Comparison of ENCODE assay signal across 33 cellular contexts in genomic region chr11:56889986-56890385, GRCh38.
"Had no signal": no experiment of that assay in that cellular context is flagged by ENCODE, and none has a peak within 500 bp of the region (broad histone marks: within the 10 kb centered on the region; RNA-seq: fewer than 3 reads in every experiment).

No MANE protein-coding gene starts in this region.

- H3K4me1 ChIP-seq: ascending aorta, SJCRH30 had no signal

- H3K4me2 ChIP-seq: KMS-11, SK-N-SH had no signal

- ATAC-seq: activated CD4-positive, CD25-positive, alpha-beta regulatory T cell treated with anti-CD3 and anti-CD28 coated beads, Interleukin-2, amount 50 U/mL, for 24 hours; activated CD8-positive, alpha-beta T cell treated with anti-CD3 and anti-CD28 coated beads, Interleukin-2, amount 10 ng/mL, durations not matched to agents 7 days and 5 days; body of pancreas; Panc1 had no signal

- H3K9me3 ChIP-seq: ascending aorta, body of pancreas, MG63, SJCRH30, SK-N-SH had no signal

- H3K9me3 Mint-ChIP-seq: activated naive CD4-positive, alpha-beta T cell treated with anti-CD3 and anti-CD28 coated beads, Interleukin-2, amount 50 U/mL, for 24 hours; activated T-cell treated with anti-CD3 and anti-CD28 coated beads, Interleukin-2, amount 50 U/mL, for 24 hours; activated T-helper 1 cell treated with anti-CD3 and anti-CD28 coated beads, Interleukin-12 subunit alpha, Interleukin-12 subunit beta, Interleukin-2, Interleukin-4 antibody, amounts not matched to agents 30 ng/mL and 10 ng/mL and 1 ng/mL, durations not matched to agents 14 hours and 24 hours and 36 hours had no signal

- H3K36me3 ChIP-seq: ascending aorta, cardiac muscle cell, MG63, SJCRH30 had no signal

- DNase-seq: activated CD4-positive, alpha-beta T cell treated with anti-CD3 and anti-CD28 coated beads for 48 hours; activated CD4-positive, alpha-beta T cell treated with anti-CD3 and anti-CD28 coated beads, Interleukin-2, amount 50 U/mL, for 4 hours; activated CD8-positive, alpha-beta memory T cell treated with anti-CD3 and anti-CD28 coated beads, Interleukin-2, amount 50 U/mL, for 48 hours; activated CD8-positive, alpha-beta T cell treated with anti-CD3 and anti-CD28 coated beads, Interleukin-2, amount 10 ng/mL, durations not matched to agents 7 days and 5 days; activated effector memory CD4-positive, alpha-beta T cell treated with Interleukin-2 at 50 U/mL for 16 hours; activated naive CD4-positive, alpha-beta T cell; activated T-cell treated with anti-CD3 and anti-CD28 coated beads, Interleukin-2, amount 50 U/mL, for 24 hours; amniotic stem cell; body of pancreas; MG63; MV-4-11; NCI-H1092 treated with DMSO at 0.1 percent for 48 hours; NCI-H1417 treated with DMSO at 0.1 percent for 48 hours; NCI-H1694; NCI-H2029; NCI-H2107; NCI-H2171 treated with DMSO at 0.1 percent for 48 hours; NCI-H345; NCI-H510A treated with DMSO at 0.1 percent for 48 hours; NCI-H69; NK-92 treated with Interleukin-12 subunit alpha and Interleukin-12 subunit beta, amount 100 ng/mL, for 24 hours; OCI-M1; Right ventricle myocardium superior; RPMI8226; SJCRH30; SK-N-SH had no signal

- H3K36me3 Mint-ChIP-seq: activated naive CD4-positive, alpha-beta T cell treated with anti-CD3 and anti-CD28 coated beads, Interleukin-2, amount 50 U/mL, for 24 hours had no signal

- H3K27me3 Mint-ChIP-seq: activated naive CD4-positive, alpha-beta T cell treated with anti-CD3 and anti-CD28 coated beads, Interleukin-2, amount 50 U/mL, for 24 hours; activated T-cell treated with anti-CD3 and anti-CD28 coated beads, Interleukin-2, amount 50 U/mL, for 24 hours had no signal

- H3K4me3 Mint-ChIP-seq: activated CD8-positive, alpha-beta T cell treated with anti-CD3 and anti-CD28 coated beads, Interleukin-2, amount 10 ng/mL, durations not matched to agents 7 days and 5 days; activated naive CD4-positive, alpha-beta T cell treated with anti-CD3 and anti-CD28 coated beads, Interleukin-2, amount 50 U/mL, for 24 hours; activated T-cell treated with anti-CD3 and anti-CD28 coated beads, Interleukin-2, amount 50 U/mL, for 24 hours; activated T-helper 1 cell treated with anti-CD3 and anti-CD28 coated beads, Interleukin-12 subunit alpha, Interleukin-12 subunit beta, Interleukin-2, Interleukin-4 antibody, amounts not matched to agents 30 ng/mL and 10 ng/mL and 1 ng/mL, durations not matched to agents 14 hours and 24 hours and 36 hours had no signal

- H3K27me3 ChIP-seq: ascending aorta, body of pancreas, cardiac muscle cell, SJCRH30 had no signal

- H3K4me1 Mint-ChIP-seq: activated naive CD4-positive, alpha-beta T cell treated with anti-CD3 and anti-CD28 coated beads, Interleukin-2, amount 50 U/mL, for 24 hours had no signal

- H3K4me3 ChIP-seq: ascending aorta, body of pancreas, cardiac muscle cell, MG63, SJCRH30 had no signal

- H3K9ac ChIP-seq: KMS-11, SK-N-SH had no signal

- H3K27ac ChIP-seq: ascending aorta, body of pancreas, cardiac muscle cell, KMS-11, SJCRH30 had no signal

- H3K27ac Mint-ChIP-seq: activated CD8-positive, alpha-beta T cell treated with anti-CD3 and anti-CD28 coated beads, Interleukin-2, amount 10 ng/mL, durations not matched to agents 7 days and 5 days; activated naive CD4-positive, alpha-beta T cell treated with anti-CD3 and anti-CD28 coated beads, Interleukin-2, amount 50 U/mL, for 24 hours; activated T-cell treated with anti-CD3 and anti-CD28 coated beads, Interleukin-2, amount 50 U/mL, for 24 hours; activated T-helper 1 cell treated with anti-CD3 and anti-CD28 coated beads, Interleukin-12 subunit alpha, Interleukin-12 subunit beta, Interleukin-2, Interleukin-4 antibody, amounts not matched to agents 30 ng/mL and 10 ng/mL and 1 ng/mL, durations not matched to agents 14 hours and 24 hours and 36 hours had no signal
